Comparison of ENCODE assay signal across 18 cellular contexts in genomic region chr3:25338158-25338725, GRCh38.
DNase-seq lines count a peak whose midpoint lies in the region; ATAC-seq and TF ChIP-seq lines count a peak whose summit lies in the region.
"Had no signal": no experiment of that assay in that cellular context is flagged by ENCODE, and none has a peak within 500 bp of the region (broad histone marks: within the 10 kb centered on the region; RNA-seq: fewer than 3 reads in every experiment).

No MANE protein-coding gene starts in this region.

- BruUV-seq in PC-3 (replicated peaks; lab: Mats Ljungman, UMichigan) = no TSS peak

- TF ChIP-seq RAD21 in SK-N-SH (IDR thresholded peaks at IDR 0.05; ENCODE audit: low read length) = peak; percentile 19; the same call in 1 of the 2 replicates

- POLR2A ChIA-PET in SK-N-SH (lab: Yijun Ruan, JAX) (no interaction called here), PC-3 (lab: Charles Lee; ENCODE audit: unreplicated experiment) (no interaction called here)

- H3K36me3 ChIP-seq in SK-N-SH (replicated peaks in 1 of 2; ENCODE audit: control insufficient read depth in 1 of 2, insufficient read depth in 2 of 2, low read length in 1 of 2) (no peaks in the 10 kb centered on the region), PC-3 (ENCODE audit: low read depth, low read length) (no peaks in the 10 kb centered on the region), gastroesophageal sphincter (no peaks in the 10 kb centered on the region)
- H3K36me3 ChIP-seq: SJCRH30 had no signal

- WGBS in SK-N-SH (ENCODE audit: low lambda C conversion rate) = 18% methylated on average over 1 of the region's 1 CpG
- WGBS in gastroesophageal sphincter (ENCODE audit: low coverage in 1 of 2), 2 donors = 80 to 100% methylated on average over 1 of the region's 1 CpG

- CTCF ChIA-PET in SK-N-SH (lab: Yijun Ruan, JAX) (interaction anchor here (1.8 kb wide), 1 partner anchor 256 kb away, joined by 6 read pairs; no protein-coding TSS in a partner anchor), PC-3 (lab: Charles Lee) (no interaction called here)

- DNase-seq in NCI-H2171 treated with DMSO at 0.1 percent for 48 hours (lab: John Stamatoyannopoulos, UW) (peak; percentile 14), NCI-H2171 (lab: John Stamatoyannopoulos, UW) (no peak), SK-N-SH (peak; percentile 46), left kidney (ENCODE audit: low read depth, low spot score) (peak; percentile 14), renal cortical epithelial cell (ENCODE audit: low read depth) (peak; percentile 30), PC-3 (no peak)
- DNase-seq: DMS153; NCI-H1048; NCI-H187; NCI-H524 treated with DMSO at 0.1 percent for 48 hours; NK-92 treated with Interleukin-12 subunit alpha and Interleukin-12 subunit beta, amount 100 ng/mL, for 24 hours; OCI-M1; SJCRH30 had no signal

- no peak overlapping the region; a peak in 1 of 4 replicates for H3K27ac ChIP-seq in SK-N-SH (ENCODE audit: low read depth in 2 of 2, low read length in 1 of 2)
- H3K27ac ChIP-seq in PC-3 (ENCODE audit: low read length) = no peak overlapping the region
- H3K27ac ChIP-seq in gastroesophageal sphincter = no peak overlapping the region
- H3K27ac ChIP-seq: C4-2B, RWPE1, SJCRH30 had no signal

- no peak for TF ChIP-seq POLR2A in gastroesophageal sphincter (IDR thresholded peaks at IDR 0.05)

- H3K27me3 ChIP-seq in SK-N-SH (ENCODE audit: insufficient read depth) = no peaks in the 10 kb centered on the region
- no peaks in the 10 kb centered on the region for H3K27me3 ChIP-seq in PC-3 (ENCODE audit: low read length)
- no peaks in the 10 kb centered on the region for H3K27me3 ChIP-seq in gastroesophageal sphincter
- H3K27me3 ChIP-seq: SJCRH30 had no signal

- H3K79me2 ChIP-seq in SK-N-SH (ENCODE audit: insufficient read depth) (no peaks in the 10 kb centered on the region), PC-3 (ENCODE audit: low read length) (no peaks in the 10 kb centered on the region)

- H4K20me1 ChIP-seq in SK-N-SH (ENCODE audit: insufficient read depth) = no peaks in the 10 kb centered on the region
- no peaks in the 10 kb centered on the region for H4K20me1 ChIP-seq in PC-3 (ENCODE audit: low read length)

- TF ChIP-seq CTCF in SK-N-SH (IDR thresholded peaks at IDR 0.05) (no peak), PC-3 (conservative IDR thresholded peaks at IDR 0.05; ENCODE audit: low read depth, low read length) (no peak), gastroesophageal sphincter (IDR thresholded peaks at IDR 0.05) (no peak)

- H3K9ac ChIP-seq in SK-N-SH (no peak overlapping the region), PC-3 (ENCODE audit: low read length) (no peak overlapping the region)

- H3F3A ChIP-seq in SK-N-SH (replicated peaks; ENCODE audit: insufficient read depth) (no peaks in the 10 kb centered on the region), PC-3 (ENCODE audit: low read length, unreplicated experiment) (no peaks in the 10 kb centered on the region)

- H3K9me3 ChIP-seq in SK-N-SH (no peaks in the 10 kb centered on the region), PC-3 (ENCODE audit: low read length) (no peaks in the 10 kb centered on the region), gastroesophageal sphincter (no peaks in the 10 kb centered on the region)

- H3K4me2 ChIP-seq in SK-N-SH (no peak overlapping the region), PC-3 (ENCODE audit: low read length) (no peak overlapping the region)

- peak in 1 of 2 experiments; percentile 78; a peak in 2 of 4 replicates for TF ChIP-seq EP300 in SK-N-SH (IDR thresholded peaks at IDR 0.05; ENCODE audit: borderline replicate concordance in 1 of 2, low read depth in 1 of 2, low read length in 1 of 2)
- TF ChIP-seq EP300 in gastroesophageal sphincter (IDR thresholded peaks at IDR 0.05) = no peak

- H3K4me3 ChIP-seq in SK-N-SH (ENCODE audit: low read depth in 2 of 2, low read length in 1 of 2) = no peak overlapping the region
- no peak overlapping the region for H3K4me3 ChIP-seq in PC-3 (ENCODE audit: low read length)
- no peak overlapping the region for H3K4me3 ChIP-seq in gastroesophageal sphincter
- H3K4me3 ChIP-seq: SJCRH30 had no signal

- peaks cover 0 to 8% of the 10 kb centered on the region in 2 experiments; a peak in 2 of 4 replicates for H3K4me1 ChIP-seq in SK-N-SH (ENCODE audit: control insufficient read depth in 1 of 2, insufficient read depth in 2 of 2, low read depth in 1 of 2, low read length in 1 of 2)
- H3K4me1 ChIP-seq in PC-3 (ENCODE audit: insufficient read depth, low read length) = no peaks in the 10 kb centered on the region
- no peaks in the 10 kb centered on the region for H3K4me1 ChIP-seq in gastroesophageal sphincter
- H3K4me1 ChIP-seq: SJCRH30 had no signal

- H2AFZ ChIP-seq in SK-N-SH (ENCODE audit: low read depth) (no peak overlapping the region), PC-3 (ENCODE audit: low read length) (no peak overlapping the region)

- intact Hi-C loops in PC-3 (cut with micrococcal nuclease) = no loop called here

- H3K9me2 ChIP-seq in SK-N-SH = no peaks in the 10 kb centered on the region
- no peaks in the 10 kb centered on the region for H3K9me2 ChIP-seq in PC-3 (replicated peaks; ENCODE audit: low read length)

- no peak for ATAC-seq in PC-3
- ATAC-seq in gastroesophageal sphincter = no peak
- ATAC-seq in GM21737 (IDR thresholded peaks at IDR 0.05; ENCODE audit: unreplicated experiment) = no peak
- ATAC-seq: HCT116 had no signal

TF ChIP-seq in SK-N-SH, 30 proteins besides CTCF, POLR2A, EP300 and RAD21 (continues in another document):
- TF ChIP-seq FOXJ3 (CRISPR knock-in tag; IDR thresholded peaks at IDR 0.05) (peak; percentile 84), USF1 (IDR thresholded peaks at IDR 0.05; ENCODE audit: borderline replicate concordance, low read depth) (no peak), NFIC (IDR thresholded peaks at IDR 0.05; ENCODE audit: borderline replicate concordance) (no peak), RFX5 (IDR thresholded peaks at IDR 0.05; ENCODE audit: low read length) (no peak), TEAD4 (IDR thresholded peaks at IDR 0.05; ENCODE audit: borderline replicate concordance, insufficient read depth) (no peak), TAF1 (IDR thresholded peaks at IDR 0.05; ENCODE audit: borderline replicate concordance, low read depth, low read length) (no peak), GATA2 (CRISPR knock-in tag; IDR thresholded peaks at IDR 0.05) (peak; percentile 94), USF2 (IDR thresholded peaks at IDR 0.05; ENCODE audit: borderline replicate concordance, low read depth, low read length) (no peak), CHD2 (IDR thresholded peaks at IDR 0.05; ENCODE audit: low read length, partially characterized antibody) (peak; percentile 26), EZH2phosphoT487 (IDR thresholded peaks at IDR 0.05; ENCODE audit: borderline replicate concordance, low read depth) (no peak), NRF1 (IDR thresholded peaks at IDR 0.05; ENCODE audit: low read depth, low read length) (no peak), SIN3A (IDR thresholded peaks at IDR 0.05; ENCODE audit: borderline replicate concordance, low read depth, low read length) (no peak), GABPA (IDR thresholded peaks at IDR 0.05; ENCODE audit: low read depth) (no peak)
- TF ChIP-seq, protein P1, sequence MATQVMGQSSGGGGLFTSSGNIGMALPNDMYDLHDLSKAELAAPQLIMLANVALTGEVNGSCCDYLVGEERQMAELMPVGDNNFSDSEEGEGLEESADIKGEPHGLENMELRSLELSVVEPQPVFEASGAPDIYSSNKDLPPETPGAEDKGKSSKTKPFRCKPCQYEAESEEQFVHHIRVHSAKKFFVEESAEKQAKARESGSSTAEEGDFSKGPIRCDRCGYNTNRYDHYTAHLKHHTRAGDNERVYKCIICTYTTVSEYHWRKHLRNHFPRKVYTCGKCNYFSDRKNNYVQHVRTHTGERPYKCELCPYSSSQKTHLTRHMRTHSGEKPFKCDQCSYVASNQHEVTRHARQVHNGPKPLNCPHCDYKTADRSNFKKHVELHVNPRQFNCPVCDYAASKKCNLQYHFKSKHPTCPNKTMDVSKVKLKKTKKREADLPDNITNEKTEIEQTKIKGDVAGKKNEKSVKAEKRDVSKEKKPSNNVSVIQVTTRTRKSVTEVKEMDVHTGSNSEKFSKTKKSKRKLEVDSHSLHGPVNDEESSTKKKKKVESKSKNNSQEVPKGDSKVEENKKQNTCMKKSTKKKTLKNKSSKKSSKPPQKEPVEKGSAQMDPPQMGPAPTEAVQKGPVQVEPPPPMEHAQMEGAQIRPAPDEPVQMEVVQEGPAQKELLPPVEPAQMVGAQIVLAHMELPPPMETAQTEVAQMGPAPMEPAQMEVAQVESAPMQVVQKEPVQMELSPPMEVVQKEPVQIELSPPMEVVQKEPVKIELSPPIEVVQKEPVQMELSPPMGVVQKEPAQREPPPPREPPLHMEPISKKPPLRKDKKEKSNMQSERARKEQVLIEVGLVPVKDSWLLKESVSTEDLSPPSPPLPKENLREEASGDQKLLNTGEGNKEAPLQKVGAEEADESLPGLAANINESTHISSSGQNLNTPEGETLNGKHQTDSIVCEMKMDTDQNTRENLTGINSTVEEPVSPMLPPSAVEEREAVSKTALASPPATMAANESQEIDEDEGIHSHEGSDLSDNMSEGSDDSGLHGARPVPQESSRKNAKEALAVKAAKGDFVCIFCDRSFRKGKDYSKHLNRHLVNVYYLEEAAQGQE (IDR thresholded peaks at IDR 0.05; ENCODE audit: low read depth, low read length) = no peak
- TF ChIP-seq, protein P2, sequence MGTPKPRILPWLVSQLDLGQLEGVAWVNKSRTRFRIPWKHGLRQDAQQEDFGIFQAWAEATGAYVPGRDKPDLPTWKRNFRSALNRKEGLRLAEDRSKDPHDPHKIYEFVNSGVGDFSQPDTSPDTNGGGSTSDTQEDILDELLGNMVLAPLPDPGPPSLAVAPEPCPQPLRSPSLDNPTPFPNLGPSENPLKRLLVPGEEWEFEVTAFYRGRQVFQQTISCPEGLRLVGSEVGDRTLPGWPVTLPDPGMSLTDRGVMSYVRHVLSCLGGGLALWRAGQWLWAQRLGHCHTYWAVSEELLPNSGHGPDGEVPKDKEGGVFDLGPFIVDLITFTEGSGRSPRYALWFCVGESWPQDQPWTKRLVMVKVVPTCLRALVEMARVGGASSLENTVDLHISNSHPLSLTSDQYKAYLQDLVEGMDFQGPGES (IDR thresholded peaks at IDR 0.05; ENCODE audit: low read depth, low read length) = no peak

Comparison
In these comparisons a context has a peak if more than half of its experiments do, and no peak if none do; other contexts are left out.
1. DNase-seq: peak in NCI-H2171 treated with DMSO at 0.1 percent for 48 hours (single experiment), SK-N-SH (single experiment), left kidney (single experiment) and renal cortical epithelial cell (single experiment); none in NCI-H2171 (single experiment) and PC-3 (single experiment).